Comparison of ENCODE assay signal across 13 cellular contexts in the genomic region with DNA sequence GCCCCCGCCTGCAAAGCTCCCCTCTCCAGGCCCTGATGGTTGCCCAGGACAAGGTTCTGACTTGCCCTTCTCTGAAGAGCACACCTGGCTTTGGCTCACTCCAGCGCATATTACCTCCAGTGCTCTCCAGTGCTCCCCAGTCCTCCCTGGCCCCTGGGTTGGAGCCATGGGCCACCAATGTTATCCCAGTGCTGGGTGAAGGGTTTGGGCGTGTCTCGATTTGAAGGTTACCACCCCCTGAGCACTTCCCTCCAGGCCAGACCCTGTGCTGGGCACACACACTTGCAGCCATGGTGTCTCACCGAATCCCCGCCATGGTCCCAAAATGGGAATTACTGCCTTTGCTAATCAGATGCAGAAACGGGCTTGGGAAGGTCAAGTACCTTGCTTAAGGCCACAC. TPM values are rescaled to one million over a fixed set of nuclear protein-coding genes. Genes with fewer than 3 reads are reported as not detected.
DNase-seq lines count a peak whose midpoint lies in the region; ATAC-seq and TF ChIP-seq lines count a peak whose summit lies in the region.
"Had no signal": no experiment of that assay in that cellular context is flagged by ENCODE, and none has a peak within 500 bp of the region (broad histone marks: within the 10 kb centered on the region; RNA-seq: fewer than 3 reads in every experiment).

No MANE protein-coding gene starts in this region.

- H3K27ac ChIP-seq in right atrium auricular region (no peak overlapping the region), RWPE1 (peak overlapping the region; percentile 30), uterus (no peak overlapping the region)

- CTCF ChIA-PET in RWPE1 (lab: Yijun Ruan, JAX), result interaction anchor here (0.6 to 0.8 kb wide), 3 partner anchors 37 to 90 kb away, joined by 5 to 8 read pairs (median 5); no protein-coding TSS in a partner anchor

- intact Hi-C loops in cardiac septum (cut with DNase I), result loop anchor here (5.0 kb wide), 2 partner anchors 76 to 226 kb away; partner anchors contain the start of gene SDSL
- intact Hi-C loops in head of caudate nucleus (cut with DNase I), result loop anchor here (10.0 kb wide), 2 partner anchors 158 to 228 kb away; partner anchors contain the start of genes PLBD2 and SDSL
- intact Hi-C loops in uterus (cut with DNase I; ENCODE audit: low total_unique reads), result no loop called here

- no peaks in the 10 kb centered on the region for H3K27me3 ChIP-seq in right atrium auricular region
- H3K27me3 ChIP-seq in uterus, result no peaks in the 10 kb centered on the region

- no peak for TF ChIP-seq POLR2A in uterus (IDR thresholded peaks at IDR 0.05)

- H3K4me1 ChIP-seq in right atrium auricular region (peaks cover 0 to 17% of the 10 kb centered on the region in 2 donors), uterus (peaks cover 0 to 6% of the 10 kb centered on the region in 2 donors)

- H3K9me3 ChIP-seq in right atrium auricular region (no peaks in the 10 kb centered on the region), uterus (no peaks in the 10 kb centered on the region)
- H3K9me3 ChIP-seq: SK-N-SH had no signal

- TF ChIP-seq CTCF in right atrium auricular region (IDR thresholded peaks at IDR 0.05) (no peak), RWPE1 (conservative IDR thresholded peaks at IDR 0.05; ENCODE audit: low read depth) (no peak), uterus (IDR thresholded peaks at IDR 0.05) (no peak)

- no peak overlapping the region for H3K4me3 ChIP-seq in right atrium auricular region
- no peak overlapping the region for H3K4me3 ChIP-seq in uterus

- ATAC-seq in left lobe of liver, result peak; percentile 30
- ATAC-seq in HG03457 (IDR thresholded peaks at IDR 0.05; ENCODE audit: unreplicated experiment), result no peak

- H3K36me3 ChIP-seq in right atrium auricular region (peaks cover 6% of the 10 kb centered on the region), uterus (no peaks in the 10 kb centered on the region)

- DNase-seq in cardiac septum (ENCODE audit: low spot score), result peak; percentile 64
- no peak for DNase-seq in right atrium auricular region (ENCODE audit: low spot score)
- DNase-seq in RWPE1 (ENCODE audit: low spot score), result no peak
- DNase-seq in left lobe of liver (ENCODE audit: low spot score), result no peak
- DNase-seq in head of caudate nucleus, result no peak
- no peak for DNase-seq in uterus
- no peak for DNase-seq in DMS 273 (lab: John Stamatoyannopoulos, UW; ENCODE audit: unreplicated experiment)
- DNase-seq: DMS79, NCI-H1436 treated with DMSO at 0.1 percent for 48 hours had no signal

- POLR2A ChIA-PET in RWPE1 (lab: Yijun Ruan, JAX; ENCODE audit: low non-redundant PET), result no interaction called here

RNA-seq across cellular contexts. Expression of gene RITA1, which starts 11.1 kb away (rescaled TPM):
- total RNA-seq in cardiac septum, result 11.0 TPM
- 10 to 100 TPM; 18.2 to 25.4 TPM for total RNA-seq in right atrium auricular region
- total RNA-seq in left lobe of liver, result 28.4 TPM
- 10 to 100 TPM in 3 of 4 donors, 1 to 10 TPM in 1; 5.0 to 19.0 (median 11.0) TPM for total RNA-seq in uterus

RNA-seq across cellular contexts. Expression of gene DDX54, which starts 11.3 kb away (rescaled TPM):
- 35.5 TPM for total RNA-seq in cardiac septum
- total RNA-seq in right atrium auricular region, result 10 to 100 TPM; 35.1 to 38.0 TPM
- 33.5 TPM for total RNA-seq in left lobe of liver
- 10 to 100 TPM; 36.0 to 66.5 (median 59.0) TPM for total RNA-seq in uterus

RNA-seq across cellular contexts. Expression of gene TPCN1, which starts 24.7 kb away (rescaled TPM):
- 77.1 TPM for total RNA-seq in cardiac septum
- total RNA-seq in right atrium auricular region, result 10 to 100 TPM; 57.3 to 58.7 TPM
- total RNA-seq in left lobe of liver, result 33.1 TPM
- total RNA-seq in uterus, result 10 to 100 TPM; 21.4 to 79.8 (median 52.9) TPM

RNA-seq across cellular contexts. Expression of gene CFAP73, which starts 47.1 kb away (rescaled TPM):
- total RNA-seq in cardiac septum, result not detected
- total RNA-seq in right atrium auricular region, result not detected
- not detected for total RNA-seq in left lobe of liver
- total RNA-seq in uterus, result 1 to 10 TPM in 1 of 4 donors, under 1 TPM in 1, not detected in 2; 0.67 to 2.6 TPM
- total RNA-seq: A673, H9 had no signal
